In the genomic region with DNA sequence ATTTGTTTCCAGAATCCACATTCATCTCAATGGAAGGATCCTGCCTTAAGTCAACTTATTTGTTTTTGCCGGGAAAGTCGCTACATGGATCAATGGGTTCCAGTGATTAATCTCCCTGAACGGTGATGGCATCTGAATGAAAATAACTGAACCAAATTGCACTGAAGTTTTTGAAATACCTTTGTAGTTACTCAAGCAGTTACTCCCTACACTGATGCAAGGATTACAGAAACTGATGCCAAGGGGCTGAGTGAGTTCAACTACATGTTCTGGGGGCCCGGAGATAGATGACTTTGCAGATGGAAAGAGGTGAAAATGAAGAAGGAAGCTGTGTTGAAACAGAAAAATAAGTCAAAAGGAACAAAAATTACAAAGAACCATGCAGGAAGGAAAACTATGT, we compare ENCODE assay signal across 8 cellular contexts. TPM values are rescaled to one million over a fixed set of nuclear protein-coding genes. Genes with fewer than 3 reads are reported as not detected.
DNase-seq lines count a peak whose midpoint lies in the region; ATAC-seq and TF ChIP-seq lines count a peak whose summit lies in the region.

No MANE protein-coding gene starts in this region.

- H3K4me1 Mint-ChIP-seq in activated T-helper 17 cell treated with anti-CD3 and anti-CD28 coated beads, Interleukin-2, amount 50 U/mL, for 72 hours, result peaks cover 26% of the 10 kb centered on the region

- H3K27me3 Mint-ChIP-seq in activated T-helper 17 cell treated with anti-CD3 and anti-CD28 coated beads, Interleukin-2, amount 50 U/mL, for 72 hours, result no peaks in the 10 kb centered on the region

- DNase-seq in AML-193 (lab: John Stamatoyannopoulos, UW), result peak; percentile 61 to 66
- DNase-seq in HS-27A (ENCODE audit: low read depth), result peak; percentile 77
- peak; percentile 92 for DNase-seq in kidney tubule cell (ENCODE audit: low spot score)
- DNase-seq in tibial nerve (ENCODE audit: low spot score in 2 of 2), result no peak
- no peak for DNase-seq in DMS53 treated with DMSO at 0.1 percent for 48 hours (lab: John Stamatoyannopoulos, UW; ENCODE audit: unreplicated experiment)
- no peak for DNase-seq in stimulated activated CD4-positive, alpha-beta T cell treated with anti-CD3 and anti-CD28 coated beads, Interleukin-12 subunit alpha, Interleukin-12 subunit beta, amount 100 ng/mL, for 4 hours

- H3K27ac ChIP-seq in tibial nerve, result peak overlapping the region in 1 of 4 donors; percentile 95

- no peak for TF ChIP-seq EP300 in tibial nerve (IDR thresholded peaks at IDR 0.05)

- WGBS in tibial nerve, 2 donors, result 65 to 72% methylated on average over 4 of the region's 4 CpGs

- TF ChIP-seq CTCF in tibial nerve (IDR thresholded peaks at IDR 0.05), result no peak

- H3K27me3 ChIP-seq in tibial nerve, result no peaks in the 10 kb centered on the region

- H3K36me3 ChIP-seq in tibial nerve, result peaks cover 0 to 26% (median 0%) of the 10 kb centered on the region in 3 donors

- peak overlapping the region; percentile 97 for H3K27ac Mint-ChIP-seq in activated T-helper 17 cell treated with anti-CD3 and anti-CD28 coated beads, Interleukin-2, amount 50 U/mL, for 72 hours

- H3K9me3 Mint-ChIP-seq in activated T-helper 17 cell treated with anti-CD3 and anti-CD28 coated beads, Interleukin-2, amount 50 U/mL, for 72 hours, result no peaks in the 10 kb centered on the region

- H3K4me1 ChIP-seq in tibial nerve, result peaks cover 0 to 41% (median 24%) of the 10 kb centered on the region in 4 donors

- H3K9me3 ChIP-seq in tibial nerve, result no peaks in the 10 kb centered on the region

- H3K4me3 Mint-ChIP-seq in activated T-helper 17 cell treated with anti-CD3 and anti-CD28 coated beads, Interleukin-2, amount 50 U/mL, for 72 hours, result peak overlapping the region; percentile 82

- H3K4me3 ChIP-seq in tibial nerve, result peak overlapping the region in 1 of 4 donors; percentile 79

- ATAC-seq in activated T-helper 17 cell treated with anti-CD3 and anti-CD28 coated beads, Interleukin-2, amount 50 U/mL, for 72 hours (replicated peaks), result no peak
- no peak for ATAC-seq in GM19351 (IDR thresholded peaks at IDR 0.05; ENCODE audit: unreplicated experiment)

- peaks cover 69% of the 10 kb centered on the region for H3K36me3 Mint-ChIP-seq in activated T-helper 17 cell treated with anti-CD3 and anti-CD28 coated beads, Interleukin-2, amount 50 U/mL, for 72 hours (ENCODE audit: low read depth)

- TF ChIP-seq POLR2A in tibial nerve (IDR thresholded peaks at IDR 0.05), result no peak

RNA-seq across cellular contexts. Expression of a gene that starts 2.6 kb away (rescaled TPM):
- total RNA-seq in activated T-helper 17 cell treated with anti-CD3 and anti-CD28 coated beads, Interleukin-2, amount 50 U/mL, for 72 hours, result 10 to 100 TPM; 70.9 to 83.8 TPM
- total RNA-seq in tibial nerve, result 10 to 100 TPM; 53.1 to 95.4 (median 72.9) TPM

Comparison
In these comparisons a context has a peak if more than half of its experiments do, and no peak if none do; other contexts are left out.
1. DNase-seq: peak in AML-193 (2 of 2), HS-27A (single experiment) and kidney tubule cell (single experiment); none in tibial nerve (0 of 2), DMS53 treated with DMSO at 0.1 percent for 48 hours (single experiment) and stimulated activated CD4-positive, alpha-beta T cell treated with anti-CD3 and anti-CD28 coated beads, Interleukin-12 subunit alpha, Interleukin-12 subunit beta, amount 100 ng/mL, for 4 hours (single experiment).